In genomic region chr17:26809033-26809432, GRCh38 we compare ENCODE assay signal across 29 cellular contexts.
DNase-seq lines count a peak whose midpoint lies in the region; FAIRE-seq and TF ChIP-seq lines count a peak whose summit lies in the region.
"Had no signal": no experiment of that assay in that cellular context is flagged by ENCODE, and none has a peak within 500 bp of the region (broad histone marks: within the 10 kb centered on the region; RNA-seq: fewer than 3 reads in every experiment).

No MANE protein-coding gene starts in this region.

- no peaks in the 10 kb centered on the region for H3K36me3 ChIP-seq in fibroblast of lung (ENCODE audit: control insufficient read depth, insufficient read depth, low read length)
- H3K36me3 ChIP-seq in keratinocyte (ENCODE audit: control insufficient read depth in 2 of 2, extremely low read depth in 1 of 2, insufficient read depth in 2 of 2, low read length in 2 of 2), result no peaks in the 10 kb centered on the region
- H3K36me3 ChIP-seq: BLaER1, ovary, right atrium auricular region, spleen, suprapubic skin had no signal

- no peaks in the 10 kb centered on the region for H3K4me1 Mint-ChIP-seq in activated CD4-positive, alpha-beta memory T cell treated with anti-CD3 and anti-CD28 coated beads for 36 hours (ENCODE audit: low read depth)
- H3K4me1 Mint-ChIP-seq: H9; natural killer cell; stimulated activated effector memory CD8-positive, alpha-beta T cell treated with anti-CD3 and anti-CD28 coated beads, Interleukin-12 subunit alpha, Interleukin-12 subunit beta, amount 100 ng/mL, for 72 hours had no signal

- no peak overlapping the region for H2AFZ ChIP-seq in fibroblast of lung (ENCODE audit: low read length)
- no peak overlapping the region for H2AFZ ChIP-seq in keratinocyte (ENCODE audit: control insufficient read depth, low read length)

- TF ChIP-seq CTCF in AG10803 (conservative IDR thresholded peaks at IDR 0.05; ENCODE audit: low read length) (no peak), astrocyte of the spinal cord (IDR thresholded peaks at IDR 0.05; ENCODE audit: low read depth, low read length) (no peak), fibroblast of lung (conservative IDR thresholded peaks at IDR 0.05 in 1 of 2, IDR thresholded peaks at IDR 0.05 in 1 of 2; ENCODE audit: low read depth in 1 of 2, low read length in 2 of 2) (no peak), keratinocyte (optimal IDR thresholded peaks at IDR 0.05 in 1 of 3, IDR thresholded peaks at IDR 0.05 in 1 of 3, conservative IDR thresholded peaks at IDR 0.05 in 1 of 3; ENCODE audit: extremely low read depth in 1 of 3, insufficient read depth in 2 of 3, low read length in 3 of 3) (no peak), lower leg skin (IDR thresholded peaks at IDR 0.05) (no peak)

- peak; percentile 23 for DNase-seq in AG10803 (ENCODE audit: low read depth)
- peak; percentile 26 for DNase-seq in astrocyte of the spinal cord (ENCODE audit: low read depth, low spot score)
- peak; percentile 11 to 21 for DNase-seq in fibroblast of lung (ENCODE audit: low read depth in 2 of 2)
- DNase-seq in keratinocyte (ENCODE audit: low read depth, low spot score), result peak; percentile 30
- no peak for DNase-seq in lower leg skin (ENCODE audit: low spot score in 2 of 2)
- DNase-seq in NCI-H226, result no peak
- no peak for DNase-seq in NCI-H1930 (lab: John Stamatoyannopoulos, UW)
- DNase-seq in activated CD4-positive, alpha-beta memory T cell treated with anti-CD3 and anti-CD28 coated beads for 36 hours, result no peak
- DNase-seq: activated CD4-positive, alpha-beta T cell treated with anti-CD3 and anti-CD28 coated beads for 4 hours; activated naive CD4-positive, alpha-beta T cell; activated T-cell treated with anti-CD3 and anti-CD28 coated beads, Interleukin-2, amount 50 U/mL, for 4 hours; amniotic stem cell; central memory CD4-positive, alpha-beta T cell; COR-L47; glutamatergic neuron; H9; midbrain; natural killer cell; NCI-H1092 treated with DMSO at 0.1 percent for 48 hours; NCI-H446 treated with DMSO at 0.1 percent for 48 hours; ovary; spleen; stimulated activated CD4-positive, alpha-beta T cell treated with anti-CD3 and anti-CD28 coated beads, Interleukin-2, amount 100 ng/mL, for 48 hours had no signal

- H3K4me2 ChIP-seq in fibroblast of lung (ENCODE audit: extremely low read depth, insufficient read depth, low read length) (no peak overlapping the region), keratinocyte (ENCODE audit: control insufficient read depth, extremely low read depth, insufficient read depth, low read depth, low read length) (no peak overlapping the region)
- H3K4me2 ChIP-seq: A549, BLaER1 had no signal

- CTCF ChIA-PET in activated CD4-positive, alpha-beta memory T cell treated with anti-CD3 and anti-CD28 coated beads for 36 hours (lab: Charles Lee), result no interaction called here

- H3K27ac Mint-ChIP-seq in activated CD4-positive, alpha-beta memory T cell treated with anti-CD3 and anti-CD28 coated beads for 36 hours, result no peak overlapping the region
- H3K27ac Mint-ChIP-seq: H9; natural killer cell; stimulated activated effector memory CD8-positive, alpha-beta T cell treated with anti-CD3 and anti-CD28 coated beads, Interleukin-12 subunit alpha, Interleukin-12 subunit beta, amount 100 ng/mL, for 72 hours had no signal

- H3K4me1 ChIP-seq in fibroblast of lung (ENCODE audit: control insufficient read depth, extremely low read depth, insufficient read depth, low read length), result no peaks in the 10 kb centered on the region
- no peaks in the 10 kb centered on the region for H3K4me1 ChIP-seq in keratinocyte (ENCODE audit: control insufficient read depth, extremely low read depth, insufficient read depth, low read length)
- H3K4me1 ChIP-seq: A549, BLaER1, right atrium auricular region, spleen, suprapubic skin had no signal

- H3K9ac ChIP-seq in fibroblast of lung (ENCODE audit: insufficient read depth, low read length) (no peak overlapping the region), keratinocyte (ENCODE audit: control insufficient read depth, extremely low read depth, insufficient read depth, low read length) (no peak overlapping the region)
- H3K9ac ChIP-seq: BLaER1 had no signal

- dilution Hi-C loops in keratinocyte (cut with MboI; ENCODE audit: extremely low pct_ligation_motif_present, low sequenced_read_pairs), result no loop called here

- H3K9me3 ChIP-seq in fibroblast of lung (ENCODE audit: control insufficient read depth, insufficient read depth, low read depth, low read length) (no peaks in the 10 kb centered on the region), keratinocyte (ENCODE audit: control insufficient read depth, low read depth, low read length) (peaks cover 29% of the 10 kb centered on the region)

- no peak for FAIRE-seq in keratinocyte (lab: Jason Lieb, UNC)
- FAIRE-seq: A549, GM12892 had no signal

- H4K20me1 ChIP-seq in fibroblast of lung (ENCODE audit: control insufficient read depth, extremely low read depth, insufficient read depth, low read length) (no peaks in the 10 kb centered on the region), keratinocyte (ENCODE audit: control insufficient read depth, extremely low read depth, insufficient read depth, low read length) (no peaks in the 10 kb centered on the region)
- H4K20me1 ChIP-seq: BLaER1 had no signal

- no peak overlapping the region for H3K4me3 Mint-ChIP-seq in activated CD4-positive, alpha-beta memory T cell treated with anti-CD3 and anti-CD28 coated beads for 36 hours
- H3K4me3 Mint-ChIP-seq: activated T-cell treated with anti-CD3 and anti-CD28 coated beads, Interleukin-2, amount 50 U/mL, for 4 hours; H9; natural killer cell; stimulated activated effector memory CD8-positive, alpha-beta T cell treated with anti-CD3 and anti-CD28 coated beads, Interleukin-12 subunit alpha, Interleukin-12 subunit beta, amount 100 ng/mL, for 72 hours had no signal

- 66 to 80% methylated on average over 10 of the region's 10 CpGs for WGBS in lower leg skin, 2 donors

- H3K9me1 ChIP-seq in keratinocyte (ENCODE audit: control insufficient read depth, extremely low read depth, insufficient read depth, low read length), result no peaks in the 10 kb centered on the region

- no peak for TF ChIP-seq POLR2A in lower leg skin (IDR thresholded peaks at IDR 0.05)

- H3K79me2 ChIP-seq in fibroblast of lung (ENCODE audit: control insufficient read depth, insufficient read depth, low read length) (no peaks in the 10 kb centered on the region), keratinocyte (ENCODE audit: control insufficient read depth, insufficient read depth, low read length) (no peaks in the 10 kb centered on the region)

- no peak overlapping the region for H3K27ac ChIP-seq in fibroblast of lung (ENCODE audit: insufficient read depth, low read length)
- no peak overlapping the region for H3K27ac ChIP-seq in keratinocyte (ENCODE audit: control insufficient read depth, insufficient read depth, low read length)
- H3K27ac ChIP-seq: A549, BLaER1, ovary, right atrium auricular region, spleen, suprapubic skin had no signal

- intact Hi-C loops in lower leg skin (cut with DNase I; ENCODE audit: low total_unique reads), result no loop called here
- intact Hi-C loops in activated CD4-positive, alpha-beta memory T cell treated with anti-CD3 and anti-CD28 coated beads for 36 hours (cut with micrococcal nuclease), result no loop called here

- in situ Hi-C loops in astrocyte of the spinal cord (cut with HindIII; ENCODE audit: low sequenced_read_pairs), result no loop called here

- no peaks in the 10 kb centered on the region for H3K27me3 Mint-ChIP-seq in activated CD4-positive, alpha-beta memory T cell treated with anti-CD3 and anti-CD28 coated beads for 36 hours

- H3K27me3 ChIP-seq in fibroblast of lung (ENCODE audit: control insufficient read depth, insufficient read depth, low read length), result no peaks in the 10 kb centered on the region
- H3K27me3 ChIP-seq in keratinocyte (ENCODE audit: control insufficient read depth, extremely low read depth, insufficient read depth, low read length), result no peaks in the 10 kb centered on the region
- H3K27me3 ChIP-seq: BLaER1, ovary, right atrium auricular region, spleen, suprapubic skin had no signal

- H3K4me3 ChIP-seq in AG10803 (ENCODE audit: low read length), result no peak overlapping the region
- no peak overlapping the region for H3K4me3 ChIP-seq in astrocyte of the spinal cord (ENCODE audit: low read depth, low read length)
- no peak overlapping the region for H3K4me3 ChIP-seq in fibroblast of lung (replicated peaks in 1 of 4; ENCODE audit: control extremely low read depth in 1 of 4, insufficient read depth in 1 of 4, low read depth in 3 of 4, low read length in 4 of 4)
- no peak overlapping the region for H3K4me3 ChIP-seq in keratinocyte (ENCODE audit: control insufficient read depth in 2 of 3, extremely low read depth in 1 of 3, insufficient read depth in 2 of 3, low read depth in 1 of 3, low read length in 3 of 3)
- no peak overlapping the region for H3K4me3 ChIP-seq in lower leg skin (ENCODE audit: low read depth, poor library complexity, severe bottlenecking)
- H3K4me3 ChIP-seq: A549, BLaER1, ovary, right atrium auricular region, spleen, suprapubic skin had no signal

- no peaks in the 10 kb centered on the region for H3K36me3 Mint-ChIP-seq in activated CD4-positive, alpha-beta memory T cell treated with anti-CD3 and anti-CD28 coated beads for 36 hours
- H3K36me3 Mint-ChIP-seq: natural killer cell; stimulated activated effector memory CD8-positive, alpha-beta T cell treated with anti-CD3 and anti-CD28 coated beads, Interleukin-12 subunit alpha, Interleukin-12 subunit beta, amount 100 ng/mL, for 72 hours had no signal

- peaks cover 3% of the 10 kb centered on the region for H3K9me3 Mint-ChIP-seq in activated CD4-positive, alpha-beta memory T cell treated with anti-CD3 and anti-CD28 coated beads for 36 hours
- H3K9me3 Mint-ChIP-seq: activated T-cell treated with anti-CD3 and anti-CD28 coated beads, Interleukin-2, amount 50 U/mL, for 4 hours; stimulated activated effector memory CD8-positive, alpha-beta T cell treated with anti-CD3 and anti-CD28 coated beads, Interleukin-12 subunit alpha, Interleukin-12 subunit beta, amount 100 ng/mL, for 72 hours had no signal

- POLR2A ChIA-PET in activated CD4-positive, alpha-beta memory T cell treated with anti-CD3 and anti-CD28 coated beads for 36 hours (lab: Charles Lee), result no interaction called here

Comparison
In these comparisons a context has a peak if more than half of its experiments do, and no peak if none do; other contexts are left out.
1. DNase-seq: peak in AG10803 (single experiment), astrocyte of the spinal cord (single experiment), fibroblast of lung (2 of 2) and keratinocyte (single experiment); none in lower leg skin (0 of 2), NCI-H226 (single experiment), NCI-H1930 (0 of 2) and activated CD4-positive, alpha-beta memory T cell treated with anti-CD3 and anti-CD28 coated beads for 36 hours (single experiment).